ENCODE assay signal across 8 cellular contexts in the genomic region with DNA sequence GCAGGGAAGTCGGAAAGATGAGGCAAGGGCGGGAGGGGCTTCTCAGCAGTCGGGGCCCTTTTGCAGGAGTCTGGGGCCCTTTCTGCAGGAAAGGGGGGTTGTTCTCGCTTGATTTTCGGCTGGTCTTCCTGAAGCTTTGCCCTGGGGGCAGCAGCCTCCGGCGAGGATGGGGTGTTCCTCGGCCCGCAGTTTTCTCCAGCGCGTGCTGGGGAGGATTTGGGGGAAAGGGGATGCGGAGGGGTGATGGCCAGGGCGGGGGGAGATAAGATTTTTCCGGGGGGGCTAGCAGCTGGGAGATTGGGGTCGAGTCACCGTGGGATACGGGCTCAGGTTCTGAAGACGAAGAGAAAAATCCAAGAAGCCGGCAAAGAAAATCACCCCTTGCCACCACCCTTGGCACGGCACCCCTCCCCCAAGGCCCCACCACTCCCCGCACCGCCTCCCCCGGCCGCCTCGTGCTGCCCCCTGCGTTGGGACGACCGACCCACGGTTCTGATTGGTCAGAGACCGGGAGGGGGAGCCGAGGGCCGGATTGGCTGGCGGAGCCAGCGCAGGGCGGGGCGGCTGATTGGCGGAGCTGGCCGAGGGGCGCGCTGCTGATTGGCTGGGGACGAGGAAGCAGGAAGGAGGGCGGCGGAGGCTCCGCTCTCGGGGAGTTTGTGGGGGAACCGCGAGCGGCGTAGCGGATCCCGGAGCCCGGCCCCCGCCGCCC. TPM values are rescaled to one million over a fixed set of nuclear protein-coding genes. Genes with fewer than 3 reads are reported as not detected.
A peak's percentile ranks its signal among the peaks of the same experiment; 100 is the strongest.
DNase-seq lines count a peak whose midpoint lies in the region; ATAC-seq and TF ChIP-seq lines count a peak whose summit lies in the region.

BAHD1 (plus strand) TSS at position 654 of the 712 bp plus-strand sequence. CDS start 17,512 bp downstream, outside the sequence.

- no peak for TF ChIP-seq POLR2A in spleen (IDR thresholded peaks at IDR 0.05)

- 0 to 1% (median 1%) methylated on average over 24 to 54 of the region's 54 CpGs for WGBS in spleen, 5 donors

- peaks cover 27 to 90% (median 68%) of the 10 kb centered on the region in 6 donors for H3K4me1 ChIP-seq in spleen

- peaks cover 55 to 57% of the 10 kb centered on the region in 2 donors for H3K4me1 Mint-ChIP-seq in immature natural killer cell

- H3K4me3 ChIP-seq in AG04450 (ENCODE audit: low read depth, low read length) (peak within 1 kb of the TSS; percentile 67), WI38 (ENCODE audit: low read depth, low read length) (peak within 1 kb of the TSS; percentile 68), cardiac fibroblast (replicated peaks in 1 of 2; ENCODE audit: low read depth in 2 of 2, low read length in 2 of 2) (peak within 1 kb of the TSS; percentile 70 to 75), spleen (peak within 1 kb of the TSS; percentile 77 to 97 (median 90))

- H3K27ac ChIP-seq in AG04450 (ENCODE audit: low read depth, low read length): no peak within 1 kb of the TSS
- peak within 1 kb of the TSS; percentile 42 to 87 (median 72) for H3K27ac ChIP-seq in spleen

- DNase-seq in AG04450 (ENCODE audit: low read depth, low spot score): peak; percentile 79
- DNase-seq in NCI-H2227 treated with DMSO at 0.1 percent for 48 hours (lab: John Stamatoyannopoulos, UW): peak; percentile 81
- peak; percentile 93 to 96 for DNase-seq in cardiac fibroblast (ENCODE audit: low read depth in 2 of 2)
- DNase-seq in immature natural killer cell: peak; percentile 94 to 95 (median 95)
- peak; percentile 98 for DNase-seq in spleen

- CTCF ChIA-PET in AG04450 (lab: Charles Lee): interaction anchor here (0.5 to 1.4 kb wide), 4 partner anchors 72 to 239 kb away, joined by 3 to 5 read pairs (median 4); no protein-coding TSS in a partner anchor

- H3K36me3 ChIP-seq in spleen: no peaks in the 10 kb centered on the region

- intact Hi-C loops in spleen (cut with DNase I; ENCODE audit: low total_unique reads): no loop called here

- POLR2A ChIA-PET in AG04450 (lab: Yijun Ruan, JAX): interaction anchor here (0.5 to 1.8 kb wide), 4 partner anchors 13 to 35 kb away, joined by 3 to 8 read pairs (median 4); partner anchors contain the start of gene IVD

- H3K9me3 ChIP-seq in AG04450 (ENCODE audit: control insufficient read depth, insufficient read depth, low read length) (no peaks in the 10 kb centered on the region; the same call in 1 of the 2 replicates), spleen (no peaks in the 10 kb centered on the region)

- H3K27me3 ChIP-seq in AG04450 (ENCODE audit: control insufficient read depth, insufficient read depth, low read length) (peaks cover 41% of the 10 kb centered on the region), spleen (replicated peaks in 1 of 7) (peaks cover 0 to 60% (median 24%) of the 10 kb centered on the region in 7 donors)

- peak within 1 kb of the TSS; percentile 24 to 86 (median 76) for H3K27ac Mint-ChIP-seq in immature natural killer cell

- H3K27me3 Mint-ChIP-seq in immature natural killer cell (ENCODE audit: low read depth in 3 of 3): peaks cover 8 to 21% (median 13%) of the 10 kb centered on the region in 3 donors

- peak; percentile 85 for ATAC-seq in GM18907 (IDR thresholded peaks at IDR 0.05; ENCODE audit: unreplicated experiment)
- ATAC-seq in HG03159 (IDR thresholded peaks at IDR 0.05; ENCODE audit: unreplicated experiment): peak; percentile 89

- TF ChIP-seq CTCF in AG04450 (IDR thresholded peaks at IDR 0.05; ENCODE audit: low read depth, low read length): 0 out of 2 replicates have a peak, but pooled peaks have one; percentile 3
- no peak for TF ChIP-seq CTCF in WI38 (IDR thresholded peaks at IDR 0.05; ENCODE audit: low read depth, low read length)
- TF ChIP-seq CTCF in cardiac fibroblast (IDR thresholded peaks at IDR 0.05; ENCODE audit: low read depth, low read length): no peak
- peak in 4 of 11 experiments; percentile 12 to 44 (median 24) for TF ChIP-seq CTCF in spleen (IDR thresholded peaks at IDR 0.05 in 8 of 11, conservative IDR thresholded peaks at IDR 0.05 in 3 of 11)

- H3K9me3 Mint-ChIP-seq in immature natural killer cell: no peaks in the 10 kb centered on the region

- H3K4me3 Mint-ChIP-seq in immature natural killer cell: peak within 1 kb of the TSS; percentile 86 to 93 (median 92)

- no peaks in the 10 kb centered on the region for H3K36me3 Mint-ChIP-seq in immature natural killer cell

RNA-seq across cellular contexts. Expression of gene BAHD1, which starts in this region (rescaled TPM):
- 2.8 and 4.2 TPM in 2 replicates for polyA plus RNA-seq in AG04450 (2011; rRNA removed)
- 4.3 and 6.8 TPM in 2 replicates for polyA minus RNA-seq in AG04450 (2011; rRNA and poly(A)+ RNA removed)
- polyA plus RNA-seq in immature natural killer cell: 1 to 10 TPM; 2.1 to 6.1 (median 3.4) TPM
- total RNA-seq in spleen: 10 to 100 TPM; 13.5 to 27.0 (median 22.2) TPM
- polyA plus RNA-seq in spleen: 10 to 100 TPM in 1 of 3 donors, 1 to 10 TPM in 2; 7.4 to 14.2 (median 8.7) TPM
